ENCODE assay signal across 18 cellular contexts in genomic region chr7:45585628-45586027, GRCh38. TPM values are rescaled to one million over a fixed set of nuclear protein-coding genes. Genes with fewer than 3 reads are reported as not detected.
"Had no signal": no experiment of that assay in that cellular context is flagged by ENCODE, and none has a peak within 500 bp of the region (broad histone marks: within the 10 kb centered on the region; RNA-seq: fewer than 3 reads in every experiment).

No MANE protein-coding gene starts in this region.

- H2AFZ ChIP-seq: PC-9 had no signal

- DNase-seq: activated CD4-positive, alpha-beta T cell treated with anti-CD3 and anti-CD28 coated beads for 48 hours; activated CD4-positive, alpha-beta T cell treated with anti-CD3 and anti-CD28 coated beads, Interleukin-2, amount 50 U/mL, for 4 hours; activated CD4-positive, CD25-positive, alpha-beta regulatory T cell treated with anti-CD3 and anti-CD28 coated beads, Interleukin-2, amount 50 U/mL, for 72 hours; activated CD8-positive, alpha-beta memory T cell treated with anti-CD3 and anti-CD28 coated beads for 24 hours; activated naive CD4-positive, alpha-beta T cell treated with anti-CD3 and anti-CD28 coated beads, Interleukin-2, amount 50 U/mL, for 16 hours; activated naive CD8-positive, alpha-beta T cell treated with anti-CD3 and anti-CD28 coated beads, Interleukin-2, amount 10 ng/mL, durations not matched to agents 7 days and 5 days; activated T-cell treated with anti-CD3 and anti-CD28 coated beads, Interleukin-2, amount 50 U/mL, for 48 hours; adrenal gland; KG1; NCI-H1048; NCI-H1694; NCI-H2029; NCI-H2107; NCI-H345; NCI-H510A; NCI-H526 treated with DMSO at 0.1 percent for 48 hours; PC-9; SHP77 treated with DMSO at 0.1 percent for 48 hours had no signal

- H3K27me3 ChIP-seq: adrenal gland had no signal

- H3K4me3 ChIP-seq: adrenal gland, PC-9 had no signal

- H3K4me1 ChIP-seq: adrenal gland had no signal

- H3K27ac ChIP-seq: adrenal gland, PC-9 had no signal

- H3K9me3 ChIP-seq: adrenal gland had no signal

- H3K36me3 ChIP-seq: adrenal gland had no signal

- H3K4me2 ChIP-seq: PC-9 had no signal

RNA-seq across cellular contexts. Expression of gene ADCY1, which starts 11.5 kb away (rescaled TPM):
- total RNA-seq: PC-9 had no signal
